In the genomic region with DNA sequence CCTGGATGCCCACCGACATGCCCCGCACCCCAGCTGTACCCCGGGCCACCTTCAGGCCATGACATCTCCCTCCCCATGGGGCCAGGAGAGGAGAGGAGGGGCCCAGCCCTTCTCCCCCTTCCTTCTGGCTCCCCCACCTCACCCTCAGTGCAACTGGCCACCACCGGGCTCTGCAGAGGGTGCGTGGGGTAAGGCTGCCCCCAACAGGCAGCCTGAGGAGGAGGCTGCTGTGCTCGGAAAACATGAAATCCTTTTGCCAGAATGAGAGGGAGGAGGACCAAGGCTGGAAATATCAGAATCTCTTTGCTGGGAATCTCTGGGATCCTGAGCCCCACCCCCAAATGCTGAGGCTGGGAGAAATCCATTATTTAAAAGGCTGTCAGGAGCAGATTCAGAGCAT, we compare ENCODE assay signal across 8 cellular contexts.
DNase-seq lines count a peak whose midpoint lies in the region; ATAC-seq, FAIRE-seq and TF ChIP-seq lines count a peak whose summit lies in the region.

No MANE protein-coding gene starts in this region.

- H4K20me1 ChIP-seq in H1 (replicated peaks in 1 of 2; ENCODE audit: control insufficient read depth in 1 of 2, insufficient read depth in 2 of 2, low read length in 2 of 2), result no peaks in the 10 kb centered on the region

- no peak overlapping the region for H3K27ac Mint-ChIP-seq in stimulated activated naive B cell treated with anti-CD40 and anti-IgM and Interleukin-4, amounts not matched to agents 10 μg/mL and 1 μg/mL and 100 μg/mL, for 72 hours

- no peaks in the 10 kb centered on the region for H3K79me1 ChIP-seq in H1 (ENCODE audit: low read depth, low read length)

- H2BK15ac ChIP-seq in H1 (ENCODE audit: low read length), result no peak overlapping the region; the same call in 1 of the 2 replicates

- no peak overlapping the region for H3K27ac ChIP-seq in H1 (ENCODE audit: low read depth, low read length)

- POLR2A ChIA-PET in H1 (lab: Charles Lee; ENCODE audit: partially characterized antibody), result no interaction called here

- H3K4ac ChIP-seq in H1 (replicated peaks; ENCODE audit: insufficient read length, low read depth, low read length), result no peak overlapping the region

- peak; percentile 34 for DNase-seq in AG08396 (ENCODE audit: low spot score)
- no peak for DNase-seq in GM10266 (ENCODE audit: extremely low spot score)
- peak; percentile 27 for DNase-seq in NCI-H82 treated with DMSO at 0.1 percent for 48 hours (lab: John Stamatoyannopoulos, UW; ENCODE audit: unreplicated experiment)
- peak; percentile 21 to 77 for DNase-seq in H1 (ENCODE audit: low read depth in 1 of 2, low spot score in 2 of 2)
- no peak for DNase-seq in stimulated activated naive B cell treated with anti-CD40 and anti-IgM and Interleukin-4, amounts not matched to agents 10 μg/mL and 1 μg/mL and 100 μg/mL, for 72 hours

- H3K4me2 ChIP-seq in H1 (ENCODE audit: insufficient read depth in 1 of 2, low read depth in 2 of 2, low read length in 2 of 2), result no peak overlapping the region

- 0% methylated on average over 1 of the region's 6 CpGs; no CpG with 5 or more reads in 1 of the 2 experiments for WGBS in H1 (ENCODE audit: extremely low coverage in 1 of 2, insufficient coverage in 1 of 2, insufficient read length in 1 of 2, insufficient replicate concordance in 2 of 2, low coverage in 1 of 2, low lambda C conversion rate in 2 of 2, missing lambda C conversion rate in 1 of 2), 2 experiments

- H3K36me3 ChIP-seq in H1 (ENCODE audit: control insufficient read depth in 2 of 4, insufficient read depth in 4 of 4, low read length in 3 of 4), result no peaks in the 10 kb centered on the region

- no peak overlapping the region for H4K5ac ChIP-seq in H1 (ENCODE audit: insufficient read length, low read depth, low read length)

- no peak overlapping the region for H3K4me3 Mint-ChIP-seq in stimulated activated naive B cell treated with anti-CD40 and anti-IgM and Interleukin-4, amounts not matched to agents 10 μg/mL and 1 μg/mL and 100 μg/mL, for 72 hours

- H3K9ac ChIP-seq in H1 (replicated peaks in 1 of 4; ENCODE audit: extremely low read depth in 1 of 4, low read depth in 3 of 4, low read length in 3 of 4), result no peak overlapping the region

- no peaks in the 10 kb centered on the region for H3K9me3 ChIP-seq in H1 (ENCODE audit: insufficient read depth in 2 of 2, low read depth in 1 of 2, low read length in 1 of 2)

- H2AFZ ChIP-seq in H1 (ENCODE audit: low read length), result no peak overlapping the region

- H3K23me2 ChIP-seq in H1 (ENCODE audit: low read depth, low read length), result no peaks in the 10 kb centered on the region; the same call in 1 of the 2 replicates

- no peak overlapping the region; the same call in 1 of the 2 replicates for H2BK5ac ChIP-seq in H1 (ENCODE audit: low read depth, low read length)

- H2BK12ac ChIP-seq in H1 (ENCODE audit: low read depth, low read length), result no peak overlapping the region

- no peaks in the 10 kb centered on the region for H3K79me2 ChIP-seq in H1 (ENCODE audit: control insufficient read depth in 1 of 2, insufficient read depth in 2 of 2, low read length in 2 of 2)

- H3K23ac ChIP-seq in H1 (ENCODE audit: insufficient read length), result no peak overlapping the region

- CTCF ChIA-PET in H1 (lab: Charles Lee; ENCODE audit: partially characterized antibody), result interaction anchor here (0.6 to 5.9 kb wide), 33 partner anchors 8 to 478 kb away, joined by 3 to 67 read pairs (median 4); no protein-coding TSS in a partner anchor

- no peaks in the 10 kb centered on the region; a peak in 1 of 7 replicates for H3K27me3 ChIP-seq in H1 (replicated peaks in 1 of 4; ENCODE audit: control insufficient read depth in 3 of 4, extremely low read depth in 1 of 4, insufficient read depth in 3 of 4, low read length in 3 of 4)

- no peak overlapping the region for H3K18ac ChIP-seq in H1 (ENCODE audit: extremely low read depth, low read length)

- TF ChIP-seq EP300 in H1 (IDR thresholded peaks at IDR 0.05; ENCODE audit: borderline replicate concordance in 1 of 2, low read depth in 2 of 2, low read length in 2 of 2), result no peak

- no peaks in the 10 kb centered on the region for H3K9me3 Mint-ChIP-seq in stimulated activated naive B cell treated with anti-CD40 and anti-IgM and Interleukin-4, amounts not matched to agents 10 μg/mL and 1 μg/mL and 100 μg/mL, for 72 hours

- peak; percentile 98 for TF ChIP-seq RAD21 in H1 (IDR thresholded peaks at IDR 0.05 in 1 of 2, conservative IDR thresholded peaks at IDR 0.05 in 1 of 2; ENCODE audit: low read depth in 2 of 2, low read length in 2 of 2)

- ATAC-seq in stimulated activated naive B cell treated with anti-CD40 and anti-IgM and Interleukin-4, amounts not matched to agents 10 μg/mL and 1 μg/mL and 100 μg/mL, for 72 hours (replicated peaks), result peak; percentile 41 to 43
- ATAC-seq in GM21423 (IDR thresholded peaks at IDR 0.05; ENCODE audit: unreplicated experiment), result no peak
- ATAC-seq in HG03457 (IDR thresholded peaks at IDR 0.05; ENCODE audit: unreplicated experiment), result no peak
- ATAC-seq in GM19035 (IDR thresholded peaks at IDR 0.05; ENCODE audit: unreplicated experiment), result no peak

- no peak overlapping the region for H3K56ac ChIP-seq in H1 (replicated peaks; ENCODE audit: insufficient read length, low read depth, low read length)

- TF ChIP-seq POLR2A in H1 (IDR thresholded peaks at IDR 0.05; ENCODE audit: control extremely low read depth in 1 of 2, low read depth in 2 of 2, low read length in 2 of 2), result no peak

- no peaks in the 10 kb centered on the region for H3K4me1 ChIP-seq in H1 (replicated peaks in 1 of 4; ENCODE audit: control insufficient read depth in 3 of 4, insufficient read depth in 4 of 4, low read length in 3 of 4)

- no peaks in the 10 kb centered on the region for H3K36me3 Mint-ChIP-seq in stimulated activated naive B cell treated with anti-CD40 and anti-IgM and Interleukin-4, amounts not matched to agents 10 μg/mL and 1 μg/mL and 100 μg/mL, for 72 hours

- H2AK5ac ChIP-seq in H1 (ENCODE audit: low read depth, low read length), result no peak overlapping the region

- no peak overlapping the region for H2BK20ac ChIP-seq in H1 (ENCODE audit: low read length)

- peak; percentile 42 for FAIRE-seq in H1 (lab: Jason Lieb, UNC)

- TF ChIP-seq CTCF in GM10266 (IDR thresholded peaks at IDR 0.05; ENCODE audit: control insufficient read depth, insufficient read depth, low read depth, missing control alignments) (peak; percentile 27), H1 (IDR thresholded peaks at IDR 0.05; ENCODE audit: control extremely low read depth in 1 of 3, insufficient read depth in 1 of 3, low read depth in 1 of 3, low read length in 3 of 3) (peak; percentile 90 to 95 (median 94))

- peaks cover 47 to 48% of the 10 kb centered on the region in 2 donors for H3K27me3 Mint-ChIP-seq in stimulated activated naive B cell treated with anti-CD40 and anti-IgM and Interleukin-4, amounts not matched to agents 10 μg/mL and 1 μg/mL and 100 μg/mL, for 72 hours

- H3K14ac ChIP-seq in H1 (ENCODE audit: insufficient read length), result no peak overlapping the region

- no peak overlapping the region for H3K4me3 ChIP-seq in H1 (ENCODE audit: extremely low read depth in 1 of 4, insufficient read depth in 2 of 4, low read depth in 3 of 4, low read length in 4 of 4)

- H4K91ac ChIP-seq in H1 (replicated peaks; ENCODE audit: insufficient read length, low read length), result no peak overlapping the region

- no peak overlapping the region for H2BK120ac ChIP-seq in H1 (replicated peaks; ENCODE audit: low read depth, low read length)

- no peaks in the 10 kb centered on the region for H3K4me1 Mint-ChIP-seq in stimulated activated naive B cell treated with anti-CD40 and anti-IgM and Interleukin-4, amounts not matched to agents 10 μg/mL and 1 μg/mL and 100 μg/mL, for 72 hours

- no peak overlapping the region for H4K8ac ChIP-seq in H1 (ENCODE audit: extremely low read depth, insufficient read depth, low read length)

TF ChIP-seq in H1, 55 proteins besides CTCF, POLR2A, EP300 and RAD21 (continues in another document):
- TF ChIP-seq TBP (IDR thresholded peaks at IDR 0.05; ENCODE audit: low read depth, low read length), result no peak
- TF ChIP-seq POU5F1 (IDR thresholded peaks at IDR 0.05; ENCODE audit: low read depth, low read length), result no peak

Comparison
In these comparisons a context has a peak if more than half of its experiments do, and no peak if none do; other contexts are left out.
1. DNase-seq: peak in AG08396 (single experiment), NCI-H82 treated with DMSO at 0.1 percent for 48 hours (single experiment) and H1 (2 of 2); none in GM10266 (single experiment) and stimulated activated naive B cell treated with anti-CD40 and anti-IgM and Interleukin-4, amounts not matched to agents 10 μg/mL and 1 μg/mL and 100 μg/mL, for 72 hours (single experiment).
2. ATAC-seq: peak in stimulated activated naive B cell treated with anti-CD40 and anti-IgM and Interleukin-4, amounts not matched to agents 10 μg/mL and 1 μg/mL and 100 μg/mL, for 72 hours (2 of 2); none in GM21423 (single experiment), HG03457 (single experiment) and GM19035 (single experiment).